1 cellular context compared by ENCODE assay signal in genomic region chr1:110430366-110430765, GRCh38.
TF ChIP-seq lines count a peak whose summit lies in the region.

No MANE protein-coding gene starts in this region.

TF ChIP-seq in HepG2, 621 proteins besides CTCF, POLR2A, EP300 and RAD21:
- no peak for TF ChIP-seq ZNF572 (CRISPR knock-in tag; IDR thresholded peaks at IDR 0.05)
- TF ChIP-seq ZNF3 (CRISPR knock-in tag; IDR thresholded peaks at IDR 0.05) = peak; percentile 69; the same call in 1 of the 2 replicates
